Comparison of ENCODE assay signal across 8 cellular contexts in genomic region chr3:53881691-53882593, GRCh38. TPM values are rescaled to one million over a fixed set of nuclear protein-coding genes. Genes with fewer than 3 reads are reported as not detected.
A peak's percentile ranks its signal among the peaks of the same experiment; 100 is the strongest.
DNase-seq lines count a peak whose midpoint lies in the region; ATAC-seq and TF ChIP-seq lines count a peak whose summit lies in the region.

Gene ACTR8, minus strand, starts transcription at chr3:53882152. Its CDS starts 51 bp downstream, at chr3:53882101.

- H3K36me3 ChIP-seq in kidney epithelial cell (ENCODE audit: control insufficient read depth, insufficient read depth, low read length), result no peaks in the 10 kb centered on the region

- no peaks in the 10 kb centered on the region for H3K27me3 ChIP-seq in kidney epithelial cell (ENCODE audit: control insufficient read depth, insufficient read depth, low read length)

- ATAC-seq in GM18868 (IDR thresholded peaks at IDR 0.05; ENCODE audit: unreplicated experiment), result peak; percentile 86
- ATAC-seq in HG03103 (IDR thresholded peaks at IDR 0.05; ENCODE audit: low read depth, unreplicated experiment), result peak; percentile 84

- H3K9me3 Mint-ChIP-seq in chondrocyte (ENCODE audit: low read depth), result no peaks in the 10 kb centered on the region

- H3K36me3 Mint-ChIP-seq in chondrocyte (ENCODE audit: low read depth), result peaks cover 16% of the 10 kb centered on the region

- CTCF ChIA-PET in AG04449 (lab: Yijun Ruan, JAX), result interaction anchor here (0.8 to 2.4 kb wide), 4 partner anchors 8 to 171 kb away, joined by 3 to 9 read pairs (median 6); no protein-coding TSS in a partner anchor

- H3K4me3 Mint-ChIP-seq in chondrocyte (ENCODE audit: unreplicated experiment), result peak within 1 kb of the TSS; percentile 97

- peaks cover 23% of the 10 kb centered on the region for H3K4me1 Mint-ChIP-seq in chondrocyte (ENCODE audit: low read depth)

- H3K4me3 ChIP-seq in AG04449 (ENCODE audit: low read depth, low read length) (peak within 1 kb of the TSS; percentile 90), kidney epithelial cell (ENCODE audit: low read depth, low read length) (peak within 1 kb of the TSS; percentile 65)

- H3K27me3 Mint-ChIP-seq in chondrocyte (ENCODE audit: low read depth), result no peaks in the 10 kb centered on the region

- POLR2A ChIA-PET in AG04449 (lab: Yijun Ruan, JAX), result interaction anchor here (1.7 kb wide), 1 partner anchor 10 kb away, joined by 5 read pairs; no protein-coding TSS in a partner anchor

- DNase-seq in AG04449 (ENCODE audit: low read depth, low spot score) (no peak), NCI-H446 treated with DMSO at 0.1 percent for 48 hours (lab: John Stamatoyannopoulos, UW) (peak; percentile 27), chondrocyte (ENCODE audit: low spot score) (peak; percentile 94), kidney epithelial cell (ENCODE audit: low read depth) (no peak)
- peak; percentile 77 for DNase-seq in activated CD4-positive, alpha-beta T cell treated with anti-CD3 and anti-CD28 coated beads for 1 hour
- peak; percentile 88 for DNase-seq in stimulated activated CD4-positive, alpha-beta T cell treated with anti-CD3 and anti-CD28 coated beads, Interleukin-15, amount 100 ng/mL, for 24 hours

- TF ChIP-seq CTCF in AG04449 (IDR thresholded peaks at IDR 0.05; ENCODE audit: insufficient read depth, low read length, missing control alignments) (peak; percentile 22), chondrocyte (IDR thresholded peaks at IDR 0.05) (peak; percentile 62), kidney epithelial cell (IDR thresholded peaks at IDR 0.05; ENCODE audit: insufficient read depth, low read length, poor library complexity, severe bottlenecking) (no peak)

- H3K27ac Mint-ChIP-seq in chondrocyte (ENCODE audit: unreplicated experiment), result peak within 1 kb of the TSS; percentile 93

RNA-seq across cellular contexts. Expression of gene ACTR8, which starts in this region (rescaled TPM):
- 37.0 to 47.3 TPM (median 42.6 TPM) in 3 replicates for total RNA-seq in chondrocyte
- 31.3 and 39.2 TPM in 2 replicates for total RNA-seq in kidney epithelial cell

Comparison
In these comparisons a context has a peak if more than half of its experiments do, and no peak if none do; other contexts are left out.
1. DNase-seq: peak in NCI-H446 treated with DMSO at 0.1 percent for 48 hours (single experiment), activated CD4-positive, alpha-beta T cell treated with anti-CD3 and anti-CD28 coated beads for 1 hour (single experiment), chondrocyte (single experiment) and stimulated activated CD4-positive, alpha-beta T cell treated with anti-CD3 and anti-CD28 coated beads, Interleukin-15, amount 100 ng/mL, for 24 hours (single experiment); none in AG04449 (single experiment) and kidney epithelial cell (single experiment).